Comparison of ENCODE assay signal across 1 cellular context in the genomic region with DNA sequence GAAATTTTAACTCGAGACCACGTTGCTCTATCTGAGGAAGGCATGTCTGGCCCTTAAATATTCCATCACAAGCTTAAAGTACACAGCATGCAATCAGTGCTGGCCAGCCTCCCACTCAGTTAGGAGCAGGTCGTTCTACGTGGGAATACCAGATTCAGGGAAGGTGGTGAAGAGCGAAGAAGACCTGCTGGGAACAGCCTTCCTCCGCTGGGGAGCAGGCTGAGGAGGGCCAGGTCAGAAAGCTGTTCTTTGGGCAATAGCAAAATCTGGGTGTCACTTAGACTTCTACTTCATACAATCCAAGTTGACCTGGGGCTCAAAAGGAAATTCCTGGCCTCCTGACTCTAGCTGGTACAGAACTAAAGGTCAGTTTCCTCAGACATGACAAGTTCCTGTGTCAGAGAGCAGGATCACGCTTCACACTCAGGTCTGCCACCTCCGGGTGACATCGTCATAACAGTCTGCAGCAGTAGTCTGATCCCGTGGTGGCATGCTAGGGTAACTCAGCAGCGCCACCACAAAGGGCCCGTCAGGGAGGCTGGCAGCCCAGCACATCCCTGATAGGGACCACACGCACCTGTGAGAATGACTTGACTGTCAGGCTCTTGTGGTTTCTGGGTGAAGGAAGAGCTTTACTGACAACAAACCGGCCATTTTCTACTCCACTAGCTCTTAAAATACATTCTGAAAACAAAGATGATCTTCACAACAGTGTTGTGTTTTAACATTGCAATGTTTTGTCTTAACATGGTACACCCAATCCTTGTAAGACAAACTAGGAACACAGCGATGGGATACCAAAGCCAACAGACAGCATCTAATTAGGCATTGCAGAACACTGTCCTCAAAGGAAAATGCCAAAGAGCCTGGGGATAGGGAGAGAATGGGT.
A peak's percentile ranks its signal among the peaks of the same experiment; 100 is the strongest.
TF ChIP-seq lines count a peak whose summit lies in the region.

No MANE protein-coding gene starts in this region.

TF ChIP-seq in HepG2, 621 proteins besides CTCF, POLR2A, EP300 and RAD21 (continued from another document and continues in another):
- TF ChIP-seq RBM39 (IDR thresholded peaks at IDR 0.05; ENCODE audit: low read depth, low read length, poor library complexity, severe bottlenecking) (no peak), HNRNPH1 (optimal IDR thresholded peaks at IDR 0.05; ENCODE audit: low read depth, low read length) (no peak), MXD4 (CRISPR knock-in tag; IDR thresholded peaks at IDR 0.05) (no peak), ZNF598 (CRISPR knock-in tag; IDR thresholded peaks at IDR 0.05; ENCODE audit: borderline replicate concordance) (no peak), RCOR2 (CRISPR knock-in tag; IDR thresholded peaks at IDR 0.05) (no peak), TEAD3 (CRISPR knock-in tag; optimal IDR thresholded peaks at IDR 0.05; ENCODE audit: borderline replicate concordance) (peak; percentile 68), HNRNPUL1 (IDR thresholded peaks at IDR 0.05; ENCODE audit: low read depth, low read length) (no peak), KDM4B (CRISPR knock-in tag; IDR thresholded peaks at IDR 0.05) (no peak), ZNF274 (CRISPR knock-in tag; IDR thresholded peaks at IDR 0.05) (no peak), SMAD9 (CRISPR knock-in tag; IDR thresholded peaks at IDR 0.05) (no peak), SAFB2 (CRISPR knock-in tag; IDR thresholded peaks at IDR 0.05; ENCODE audit: borderline replicate concordance, low read depth) (no peak), ZMYM4 (CRISPR knock-in tag; IDR thresholded peaks at IDR 0.05) (no peak; the same call in 1 of the 2 replicates), ZNF501 (CRISPR knock-in tag; IDR thresholded peaks at IDR 0.05) (no peak), ZFP1 (CRISPR knock-in tag; IDR thresholded peaks at IDR 0.05) (no peak), BHLHE40 (IDR thresholded peaks at IDR 0.05; ENCODE audit: low read length) (no peak), FOSL2 (CRISPR knock-in tag; IDR thresholded peaks at IDR 0.05) (peak; percentile 45; the same call in 1 of the 2 replicates), ZFAT (CRISPR knock-in tag; conservative IDR thresholded peaks at IDR 0.05) (no peak), ZNF552 (CRISPR knock-in tag; IDR thresholded peaks at IDR 0.05; ENCODE audit: borderline replicate concordance) (no peak), ZFP37 (CRISPR knock-in tag; IDR thresholded peaks at IDR 0.05; ENCODE audit: borderline replicate concordance) (no peak), SMC3 (IDR thresholded peaks at IDR 0.05; ENCODE audit: low read length) (peak; percentile 64), JUND (CRISPR knock-in tag; IDR thresholded peaks at IDR 0.05) (no peak), ZNF652 (CRISPR knock-in tag; IDR thresholded peaks at IDR 0.05; ENCODE audit: borderline replicate concordance, low read depth) (peak; percentile 23; the same call in 1 of the 2 replicates), ZNF317 (CRISPR knock-in tag; IDR thresholded peaks at IDR 0.05) (no peak), ZNF672 (CRISPR knock-in tag; IDR thresholded peaks at IDR 0.05) (no peak), GZF1 (CRISPR knock-in tag; IDR thresholded peaks at IDR 0.05) (no peak), ZBTB7B (CRISPR knock-in tag; IDR thresholded peaks at IDR 0.05) (no peak), RARA (CRISPR knock-in tag; IDR thresholded peaks at IDR 0.05) (no peak), HNRNPL (IDR thresholded peaks at IDR 0.05; ENCODE audit: low read depth, low read length) (no peak), ATF7-NPFF (CRISPR knock-in tag; IDR thresholded peaks at IDR 0.05; ENCODE audit: low read depth) (no peak), ZSCAN12 (CRISPR knock-in tag; IDR thresholded peaks at IDR 0.05) (no peak), ZNF350 (CRISPR knock-in tag; IDR thresholded peaks at IDR 0.05; ENCODE audit: borderline replicate concordance, low read depth) (no peak)
- TF ChIP-seq, protein P1, sequence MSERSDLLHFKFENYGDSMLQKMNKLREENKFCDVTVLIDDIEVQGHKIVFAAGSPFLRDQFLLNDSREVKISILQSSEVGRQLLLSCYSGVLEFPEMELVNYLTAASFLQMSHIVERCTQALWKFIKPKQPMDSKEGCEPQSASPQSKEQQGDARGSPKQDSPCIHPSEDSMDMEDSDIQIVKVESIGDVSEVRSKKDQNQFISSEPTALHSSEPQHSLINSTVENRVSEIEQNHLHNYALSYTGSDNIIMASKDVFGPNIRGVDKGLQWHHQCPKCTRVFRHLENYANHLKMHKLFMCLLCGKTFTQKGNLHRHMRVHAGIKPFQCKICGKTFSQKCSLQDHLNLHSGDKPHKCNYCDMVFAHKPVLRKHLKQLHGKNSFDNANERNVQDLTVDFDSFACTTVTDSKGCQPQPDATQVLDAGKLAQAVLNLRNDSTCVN (CRISPR knock-in tag; IDR thresholded peaks at IDR 0.05; ENCODE audit: borderline replicate concordance): no peak
- TF ChIP-seq, protein P2, sequence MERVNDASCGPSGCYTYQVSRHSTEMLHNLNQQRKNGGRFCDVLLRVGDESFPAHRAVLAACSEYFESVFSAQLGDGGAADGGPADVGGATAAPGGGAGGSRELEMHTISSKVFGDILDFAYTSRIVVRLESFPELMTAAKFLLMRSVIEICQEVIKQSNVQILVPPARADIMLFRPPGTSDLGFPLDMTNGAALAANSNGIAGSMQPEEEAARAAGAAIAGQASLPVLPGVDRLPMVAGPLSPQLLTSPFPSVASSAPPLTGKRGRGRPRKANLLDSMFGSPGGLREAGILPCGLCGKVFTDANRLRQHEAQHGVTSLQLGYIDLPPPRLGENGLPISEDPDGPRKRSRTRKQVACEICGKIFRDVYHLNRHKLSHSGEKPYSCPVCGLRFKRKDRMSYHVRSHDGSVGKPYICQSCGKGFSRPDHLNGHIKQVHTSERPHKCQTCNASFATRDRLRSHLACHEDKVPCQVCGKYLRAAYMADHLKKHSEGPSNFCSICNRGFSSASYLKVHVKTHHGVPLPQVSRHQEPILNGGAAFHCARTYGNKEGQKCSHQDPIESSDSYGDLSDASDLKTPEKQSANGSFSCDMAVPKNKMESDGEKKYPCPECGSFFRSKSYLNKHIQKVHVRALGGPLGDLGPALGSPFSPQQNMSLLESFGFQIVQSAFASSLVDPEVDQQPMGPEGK (CRISPR knock-in tag; IDR thresholded peaks at IDR 0.05): 0 out of 2 replicates have a peak, but pooled peaks have one; percentile 17
- TF ChIP-seq, protein P3, sequence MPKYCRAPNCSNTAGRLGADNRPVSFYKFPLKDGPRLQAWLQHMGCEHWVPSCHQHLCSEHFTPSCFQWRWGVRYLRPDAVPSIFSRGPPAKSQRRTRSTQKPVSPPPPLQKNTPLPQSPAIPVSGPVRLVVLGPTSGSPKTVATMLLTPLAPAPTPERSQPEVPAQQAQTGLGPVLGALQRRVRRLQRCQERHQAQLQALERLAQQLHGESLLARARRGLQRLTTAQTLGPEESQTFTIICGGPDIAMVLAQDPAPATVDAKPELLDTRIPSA (CRISPR knock-in tag; IDR thresholded peaks at IDR 0.05; ENCODE audit: borderline replicate concordance): no peak
- TF ChIP-seq, protein P4, sequence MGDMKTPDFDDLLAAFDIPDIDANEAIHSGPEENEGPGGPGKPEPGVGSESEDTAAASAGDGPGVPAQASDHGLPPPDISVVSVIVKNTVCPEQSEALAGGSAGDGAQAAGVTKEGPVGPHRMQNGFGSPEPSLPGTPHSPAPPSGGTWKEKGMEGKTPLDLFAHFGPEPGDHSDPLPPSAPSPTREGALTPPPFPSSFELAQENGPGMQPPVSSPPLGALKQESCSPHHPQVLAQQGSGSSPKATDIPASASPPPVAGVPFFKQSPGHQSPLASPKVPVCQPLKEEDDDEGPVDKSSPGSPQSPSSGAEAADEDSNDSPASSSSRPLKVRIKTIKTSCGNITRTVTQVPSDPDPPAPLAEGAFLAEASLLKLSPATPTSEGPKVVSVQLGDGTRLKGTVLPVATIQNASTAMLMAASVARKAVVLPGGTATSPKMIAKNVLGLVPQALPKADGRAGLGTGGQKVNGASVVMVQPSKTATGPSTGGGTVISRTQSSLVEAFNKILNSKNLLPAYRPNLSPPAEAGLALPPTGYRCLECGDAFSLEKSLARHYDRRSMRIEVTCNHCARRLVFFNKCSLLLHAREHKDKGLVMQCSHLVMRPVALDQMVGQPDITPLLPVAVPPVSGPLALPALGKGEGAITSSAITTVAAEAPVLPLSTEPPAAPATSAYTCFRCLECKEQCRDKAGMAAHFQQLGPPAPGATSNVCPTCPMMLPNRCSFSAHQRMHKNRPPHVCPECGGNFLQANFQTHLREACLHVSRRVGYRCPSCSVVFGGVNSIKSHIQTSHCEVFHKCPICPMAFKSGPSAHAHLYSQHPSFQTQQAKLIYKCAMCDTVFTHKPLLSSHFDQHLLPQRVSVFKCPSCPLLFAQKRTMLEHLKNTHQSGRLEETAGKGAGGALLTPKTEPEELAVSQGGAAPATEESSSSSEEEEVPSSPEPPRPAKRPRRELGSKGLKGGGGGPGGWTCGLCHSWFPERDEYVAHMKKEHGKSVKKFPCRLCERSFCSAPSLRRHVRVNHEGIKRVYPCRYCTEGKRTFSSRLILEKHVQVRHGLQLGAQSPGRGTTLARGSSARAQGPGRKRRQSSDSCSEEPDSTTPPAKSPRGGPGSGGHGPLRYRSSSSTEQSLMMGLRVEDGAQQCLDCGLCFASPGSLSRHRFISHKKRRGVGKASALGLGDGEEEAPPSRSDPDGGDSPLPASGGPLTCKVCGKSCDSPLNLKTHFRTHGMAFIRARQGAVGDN (CRISPR knock-in tag; IDR thresholded peaks at IDR 0.05): peak; percentile 51
- TF ChIP-seq, protein P5, sequence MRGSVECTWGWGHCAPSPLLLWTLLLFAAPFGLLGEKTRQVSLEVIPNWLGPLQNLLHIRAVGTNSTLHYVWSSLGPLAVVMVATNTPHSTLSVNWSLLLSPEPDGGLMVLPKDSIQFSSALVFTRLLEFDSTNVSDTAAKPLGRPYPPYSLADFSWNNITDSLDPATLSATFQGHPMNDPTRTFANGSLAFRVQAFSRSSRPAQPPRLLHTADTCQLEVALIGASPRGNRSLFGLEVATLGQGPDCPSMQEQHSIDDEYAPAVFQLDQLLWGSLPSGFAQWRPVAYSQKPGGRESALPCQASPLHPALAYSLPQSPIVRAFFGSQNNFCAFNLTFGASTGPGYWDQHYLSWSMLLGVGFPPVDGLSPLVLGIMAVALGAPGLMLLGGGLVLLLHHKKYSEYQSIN (CRISPR knock-in tag; IDR thresholded peaks at IDR 0.05; ENCODE audit: borderline replicate concordance): no peak
- TF ChIP-seq, protein P6, sequence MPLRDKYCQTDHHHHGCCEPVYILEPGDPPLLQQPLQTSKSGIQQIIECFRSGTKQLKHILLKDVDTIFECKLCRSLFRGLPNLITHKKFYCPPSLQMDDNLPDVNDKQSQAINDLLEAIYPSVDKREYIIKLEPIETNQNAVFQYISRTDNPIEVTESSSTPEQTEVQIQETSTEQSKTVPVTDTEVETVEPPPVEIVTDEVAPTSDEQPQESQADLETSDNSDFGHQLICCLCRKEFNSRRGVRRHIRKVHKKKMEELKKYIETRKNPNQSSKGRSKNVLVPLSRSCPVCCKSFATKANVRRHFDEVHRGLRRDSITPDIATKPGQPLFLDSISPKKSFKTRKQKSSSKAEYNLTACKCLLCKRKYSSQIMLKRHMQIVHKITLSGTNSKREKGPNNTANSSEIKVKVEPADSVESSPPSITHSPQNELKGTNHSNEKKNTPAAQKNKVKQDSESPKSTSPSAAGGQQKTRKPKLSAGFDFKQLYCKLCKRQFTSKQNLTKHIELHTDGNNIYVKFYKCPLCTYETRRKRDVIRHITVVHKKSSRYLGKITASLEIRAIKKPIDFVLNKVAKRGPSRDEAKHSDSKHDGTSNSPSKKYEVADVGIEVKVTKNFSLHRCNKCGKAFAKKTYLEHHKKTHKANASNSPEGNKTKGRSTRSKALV (CRISPR knock-in tag; IDR thresholded peaks at IDR 0.05): no peak
- TF ChIP-seq, protein P7, sequence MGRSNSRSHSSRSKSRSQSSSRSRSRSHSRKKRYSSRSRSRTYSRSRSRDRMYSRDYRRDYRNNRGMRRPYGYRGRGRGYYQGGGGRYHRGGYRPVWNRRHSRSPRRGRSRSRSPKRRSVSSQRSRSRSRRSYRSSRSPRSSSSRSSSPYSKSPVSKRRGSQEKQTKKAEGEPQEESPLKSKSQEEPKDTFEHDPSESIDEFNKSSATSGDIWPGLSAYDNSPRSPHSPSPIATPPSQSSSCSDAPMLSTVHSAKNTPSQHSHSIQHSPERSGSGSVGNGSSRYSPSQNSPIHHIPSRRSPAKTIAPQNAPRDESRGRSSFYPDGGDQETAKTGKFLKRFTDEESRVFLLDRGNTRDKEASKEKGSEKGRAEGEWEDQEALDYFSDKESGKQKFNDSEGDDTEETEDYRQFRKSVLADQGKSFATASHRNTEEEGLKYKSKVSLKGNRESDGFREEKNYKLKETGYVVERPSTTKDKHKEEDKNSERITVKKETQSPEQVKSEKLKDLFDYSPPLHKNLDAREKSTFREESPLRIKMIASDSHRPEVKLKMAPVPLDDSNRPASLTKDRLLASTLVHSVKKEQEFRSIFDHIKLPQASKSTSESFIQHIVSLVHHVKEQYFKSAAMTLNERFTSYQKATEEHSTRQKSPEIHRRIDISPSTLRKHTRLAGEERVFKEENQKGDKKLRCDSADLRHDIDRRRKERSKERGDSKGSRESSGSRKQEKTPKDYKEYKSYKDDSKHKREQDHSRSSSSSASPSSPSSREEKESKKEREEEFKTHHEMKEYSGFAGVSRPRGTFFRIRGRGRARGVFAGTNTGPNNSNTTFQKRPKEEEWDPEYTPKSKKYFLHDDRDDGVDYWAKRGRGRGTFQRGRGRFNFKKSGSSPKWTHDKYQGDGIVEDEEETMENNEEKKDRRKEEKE (IDR thresholded peaks at IDR 0.05): no peak
- TF ChIP-seq, protein P8, sequence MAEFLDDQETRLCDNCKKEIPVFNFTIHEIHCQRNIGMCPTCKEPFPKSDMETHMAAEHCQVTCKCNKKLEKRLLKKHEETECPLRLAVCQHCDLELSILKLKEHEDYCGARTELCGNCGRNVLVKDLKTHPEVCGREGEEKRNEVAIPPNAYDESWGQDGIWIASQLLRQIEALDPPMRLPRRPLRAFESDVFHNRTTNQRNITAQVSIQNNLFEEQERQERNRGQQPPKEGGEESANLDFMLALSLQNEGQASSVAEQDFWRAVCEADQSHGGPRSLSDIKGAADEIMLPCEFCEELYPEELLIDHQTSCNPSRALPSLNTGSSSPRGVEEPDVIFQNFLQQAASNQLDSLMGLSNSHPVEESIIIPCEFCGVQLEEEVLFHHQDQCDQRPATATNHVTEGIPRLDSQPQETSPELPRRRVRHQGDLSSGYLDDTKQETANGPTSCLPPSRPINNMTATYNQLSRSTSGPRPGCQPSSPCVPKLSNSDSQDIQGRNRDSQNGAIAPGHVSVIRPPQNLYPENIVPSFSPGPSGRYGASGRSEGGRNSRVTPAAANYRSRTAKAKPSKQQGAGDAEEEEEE (CRISPR knock-in tag; IDR thresholded peaks at IDR 0.05; ENCODE audit: borderline replicate concordance): no peak
- TF ChIP-seq, protein P9, sequence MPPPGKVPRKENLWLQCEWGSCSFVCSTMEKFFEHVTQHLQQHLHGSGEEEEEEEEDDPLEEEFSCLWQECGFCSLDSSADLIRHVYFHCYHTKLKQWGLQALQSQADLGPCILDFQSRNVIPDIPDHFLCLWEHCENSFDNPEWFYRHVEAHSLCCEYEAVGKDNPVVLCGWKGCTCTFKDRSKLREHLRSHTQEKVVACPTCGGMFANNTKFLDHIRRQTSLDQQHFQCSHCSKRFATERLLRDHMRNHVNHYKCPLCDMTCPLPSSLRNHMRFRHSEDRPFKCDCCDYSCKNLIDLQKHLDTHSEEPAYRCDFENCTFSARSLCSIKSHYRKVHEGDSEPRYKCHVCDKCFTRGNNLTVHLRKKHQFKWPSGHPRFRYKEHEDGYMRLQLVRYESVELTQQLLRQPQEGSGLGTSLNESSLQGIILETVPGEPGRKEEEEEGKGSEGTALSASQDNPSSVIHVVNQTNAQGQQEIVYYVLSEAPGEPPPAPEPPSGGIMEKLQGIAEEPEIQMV (CRISPR knock-in tag; IDR thresholded peaks at IDR 0.05; ENCODE audit: low read depth): no peak
